ENCODE assay signal across 6 cellular contexts in the genomic region with DNA sequence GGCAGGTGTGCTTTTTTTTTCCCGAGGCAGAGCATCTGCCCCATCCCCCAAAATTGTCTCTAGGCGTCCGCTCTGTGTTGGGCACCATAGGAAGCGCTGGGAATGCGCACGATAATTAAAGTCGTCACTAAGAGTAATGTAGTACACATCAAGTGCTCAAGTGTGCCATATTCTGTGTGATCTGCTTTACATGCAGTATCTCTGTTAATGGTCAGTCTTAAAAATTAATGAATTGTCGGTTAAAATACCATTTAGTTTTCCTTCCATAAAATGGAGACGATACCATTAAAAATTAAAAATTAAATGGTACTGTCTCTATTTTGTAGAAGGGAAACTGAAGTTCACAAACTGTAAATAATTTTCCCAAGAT. TPM values are rescaled to one million over a fixed set of nuclear protein-coding genes. Genes with fewer than 3 reads are reported as not detected.
DNase-seq lines count a peak whose midpoint lies in the region; ATAC-seq and TF ChIP-seq lines count a peak whose summit lies in the region.

No MANE protein-coding gene starts in this region.

- POLR2A ChIA-PET in WTC11 (lab: Charles Lee): interaction anchor here (0.7 to 1.6 kb wide), 5 partner anchors 15 to 90 kb away, joined by 3 to 11 read pairs (median 3); a partner anchor contains a TSS

- H3K9me3 Mint-ChIP-seq in activated naive CD4-positive, alpha-beta T cell treated with anti-CD3 and anti-CD28 coated beads, Interleukin-2, amount 50 U/mL, for 24 hours: no peaks in the 10 kb centered on the region
- peaks cover 3% of the 10 kb centered on the region; the same call in 1 of the 2 replicates for H3K9me3 Mint-ChIP-seq in WTC11

- peaks cover 13% of the 10 kb centered on the region for H3K36me3 Mint-ChIP-seq in activated naive CD4-positive, alpha-beta T cell treated with anti-CD3 and anti-CD28 coated beads, Interleukin-2, amount 50 U/mL, for 24 hours
- H3K36me3 Mint-ChIP-seq in WTC11: peaks cover 19% of the 10 kb centered on the region

- peaks cover 76% of the 10 kb centered on the region for H3K4me1 Mint-ChIP-seq in activated naive CD4-positive, alpha-beta T cell treated with anti-CD3 and anti-CD28 coated beads, Interleukin-2, amount 50 U/mL, for 24 hours
- peaks cover 19% of the 10 kb centered on the region for H3K4me1 Mint-ChIP-seq in WTC11

- no peaks in the 10 kb centered on the region for H3K27me3 Mint-ChIP-seq in activated naive CD4-positive, alpha-beta T cell treated with anti-CD3 and anti-CD28 coated beads, Interleukin-2, amount 50 U/mL, for 24 hours
- peaks cover 3% of the 10 kb centered on the region for H3K27me3 Mint-ChIP-seq in WTC11 (ENCODE audit: low read depth)

- no peak for TF ChIP-seq CTCF in WTC11 (IDR thresholded peaks at IDR 0.05)
- TF ChIP-seq CTCF in lower leg skin (IDR thresholded peaks at IDR 0.05): no peak

- peak overlapping the region; percentile 100 for H3K27ac Mint-ChIP-seq in activated naive CD4-positive, alpha-beta T cell treated with anti-CD3 and anti-CD28 coated beads, Interleukin-2, amount 50 U/mL, for 24 hours
- peak overlapping the region; percentile 97 for H3K27ac Mint-ChIP-seq in WTC11

- H3K4me3 ChIP-seq in lower leg skin (ENCODE audit: low read depth, poor library complexity, severe bottlenecking): peak overlapping the region; percentile 56

- no peak for TF ChIP-seq POLR2A in lower leg skin (IDR thresholded peaks at IDR 0.05)

- CTCF ChIA-PET in WTC11 (lab: Charles Lee): interaction anchor here (1.2 to 1.5 kb wide), 3 partner anchors 49 to 302 kb away, joined by 3 to 5 read pairs (median 4); a partner anchor contains a TSS

- intact Hi-C loops in lower leg skin (cut with DNase I; ENCODE audit: low total_unique reads): no loop called here

- DNase-seq in activated naive CD4-positive, alpha-beta T cell treated with Interleukin-2 at 50 U/mL for 16 hours: no peak
- DNase-seq in WTC11 (ENCODE audit: low spot score) (no peak), lower leg skin (ENCODE audit: low spot score in 2 of 2) (no peak), A172 (ENCODE audit: low spot score) (no peak)

- WGBS in lower leg skin, 2 donors: 11 to 12% methylated on average over 9 of the region's 9 CpGs

- H3K4me3 Mint-ChIP-seq in activated naive CD4-positive, alpha-beta T cell treated with anti-CD3 and anti-CD28 coated beads, Interleukin-2, amount 50 U/mL, for 24 hours: peak overlapping the region; percentile 100
- H3K4me3 Mint-ChIP-seq in WTC11: peak overlapping the region; percentile 98

- ATAC-seq in WTC11 (peak; percentile 28), GM21515 (IDR thresholded peaks at IDR 0.05; ENCODE audit: unreplicated experiment) (no peak)

TF ChIP-seq in WTC11, 78 proteins besides CTCF, POLR2A, EP300 and RAD21:
- TF ChIP-seq NR2C2 (CRISPR knock-in tag; IDR thresholded peaks at IDR 0.05): no peak
- TF ChIP-seq, protein P1, sequence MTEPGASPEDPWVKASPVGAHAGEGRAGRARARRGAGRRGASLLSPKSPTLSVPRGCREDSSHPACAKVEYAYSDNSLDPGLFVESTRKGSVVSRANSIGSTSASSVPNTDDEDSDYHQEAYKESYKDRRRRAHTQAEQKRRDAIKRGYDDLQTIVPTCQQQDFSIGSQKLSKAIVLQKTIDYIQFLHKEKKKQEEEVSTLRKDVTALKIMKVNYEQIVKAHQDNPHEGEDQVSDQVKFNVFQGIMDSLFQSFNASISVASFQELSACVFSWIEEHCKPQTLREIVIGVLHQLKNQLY (CRISPR knock-in tag; IDR thresholded peaks at IDR 0.05): no peak
- TF ChIP-seq, protein P2, sequence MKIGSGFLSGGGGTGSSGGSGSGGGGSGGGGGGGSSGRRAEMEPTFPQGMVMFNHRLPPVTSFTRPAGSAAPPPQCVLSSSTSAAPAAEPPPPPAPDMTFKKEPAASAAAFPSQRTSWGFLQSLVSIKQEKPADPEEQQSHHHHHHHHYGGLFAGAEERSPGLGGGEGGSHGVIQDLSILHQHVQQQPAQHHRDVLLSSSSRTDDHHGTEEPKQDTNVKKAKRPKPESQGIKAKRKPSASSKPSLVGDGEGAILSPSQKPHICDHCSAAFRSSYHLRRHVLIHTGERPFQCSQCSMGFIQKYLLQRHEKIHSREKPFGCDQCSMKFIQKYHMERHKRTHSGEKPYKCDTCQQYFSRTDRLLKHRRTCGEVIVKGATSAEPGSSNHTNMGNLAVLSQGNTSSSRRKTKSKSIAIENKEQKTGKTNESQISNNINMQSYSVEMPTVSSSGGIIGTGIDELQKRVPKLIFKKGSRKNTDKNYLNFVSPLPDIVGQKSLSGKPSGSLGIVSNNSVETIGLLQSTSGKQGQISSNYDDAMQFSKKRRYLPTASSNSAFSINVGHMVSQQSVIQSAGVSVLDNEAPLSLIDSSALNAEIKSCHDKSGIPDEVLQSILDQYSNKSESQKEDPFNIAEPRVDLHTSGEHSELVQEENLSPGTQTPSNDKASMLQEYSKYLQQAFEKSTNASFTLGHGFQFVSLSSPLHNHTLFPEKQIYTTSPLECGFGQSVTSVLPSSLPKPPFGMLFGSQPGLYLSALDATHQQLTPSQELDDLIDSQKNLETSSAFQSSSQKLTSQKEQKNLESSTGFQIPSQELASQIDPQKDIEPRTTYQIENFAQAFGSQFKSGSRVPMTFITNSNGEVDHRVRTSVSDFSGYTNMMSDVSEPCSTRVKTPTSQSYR (CRISPR knock-in tag; IDR thresholded peaks at IDR 0.05): no peak
- no peak for TF ChIP-seq SP1 (CRISPR knock-in tag; conservative IDR thresholded peaks at IDR 0.05)
- TF ChIP-seq IRF2 (CRISPR knock-in tag; IDR thresholded peaks at IDR 0.05; ENCODE audit: borderline replicate concordance, low read depth): no peak
- TF ChIP-seq GTF2I (CRISPR knock-in tag; conservative IDR thresholded peaks at IDR 0.05): no peak
- TF ChIP-seq, protein P3, sequence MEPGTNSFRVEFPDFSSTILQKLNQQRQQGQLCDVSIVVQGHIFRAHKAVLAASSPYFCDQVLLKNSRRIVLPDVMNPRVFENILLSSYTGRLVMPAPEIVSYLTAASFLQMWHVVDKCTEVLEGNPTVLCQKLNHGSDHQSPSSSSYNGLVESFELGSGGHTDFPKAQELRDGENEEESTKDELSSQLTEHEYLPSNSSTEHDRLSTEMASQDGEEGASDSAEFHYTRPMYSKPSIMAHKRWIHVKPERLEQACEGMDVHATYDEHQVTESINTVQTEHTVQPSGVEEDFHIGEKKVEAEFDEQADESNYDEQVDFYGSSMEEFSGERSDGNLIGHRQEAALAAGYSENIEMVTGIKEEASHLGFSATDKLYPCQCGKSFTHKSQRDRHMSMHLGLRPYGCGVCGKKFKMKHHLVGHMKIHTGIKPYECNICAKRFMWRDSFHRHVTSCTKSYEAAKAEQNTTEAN (CRISPR knock-in tag; IDR thresholded peaks at IDR 0.05): no peak
- TF ChIP-seq FOXP1 (CRISPR knock-in tag; IDR thresholded peaks at IDR 0.05; ENCODE audit: borderline replicate concordance): no peak
- TF ChIP-seq, protein P4, sequence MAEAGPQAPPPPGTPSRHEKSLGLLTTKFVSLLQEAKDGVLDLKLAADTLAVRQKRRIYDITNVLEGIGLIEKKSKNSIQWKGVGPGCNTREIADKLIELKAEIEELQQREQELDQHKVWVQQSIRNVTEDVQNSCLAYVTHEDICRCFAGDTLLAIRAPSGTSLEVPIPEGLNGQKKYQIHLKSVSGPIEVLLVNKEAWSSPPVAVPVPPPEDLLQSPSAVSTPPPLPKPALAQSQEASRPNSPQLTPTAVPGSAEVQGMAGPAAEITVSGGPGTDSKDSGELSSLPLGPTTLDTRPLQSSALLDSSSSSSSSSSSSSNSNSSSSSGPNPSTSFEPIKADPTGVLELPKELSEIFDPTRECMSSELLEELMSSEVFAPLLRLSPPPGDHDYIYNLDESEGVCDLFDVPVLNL (CRISPR knock-in tag; IDR thresholded peaks at IDR 0.05; ENCODE audit: borderline replicate concordance, low read depth): no peak
- TF ChIP-seq KAT7 (CRISPR knock-in tag; IDR thresholded peaks at IDR 0.05; ENCODE audit: borderline replicate concordance): no peak
- TF ChIP-seq SMAD4 (CRISPR knock-in tag; IDR thresholded peaks at IDR 0.05): no peak
- TF ChIP-seq, protein P5, sequence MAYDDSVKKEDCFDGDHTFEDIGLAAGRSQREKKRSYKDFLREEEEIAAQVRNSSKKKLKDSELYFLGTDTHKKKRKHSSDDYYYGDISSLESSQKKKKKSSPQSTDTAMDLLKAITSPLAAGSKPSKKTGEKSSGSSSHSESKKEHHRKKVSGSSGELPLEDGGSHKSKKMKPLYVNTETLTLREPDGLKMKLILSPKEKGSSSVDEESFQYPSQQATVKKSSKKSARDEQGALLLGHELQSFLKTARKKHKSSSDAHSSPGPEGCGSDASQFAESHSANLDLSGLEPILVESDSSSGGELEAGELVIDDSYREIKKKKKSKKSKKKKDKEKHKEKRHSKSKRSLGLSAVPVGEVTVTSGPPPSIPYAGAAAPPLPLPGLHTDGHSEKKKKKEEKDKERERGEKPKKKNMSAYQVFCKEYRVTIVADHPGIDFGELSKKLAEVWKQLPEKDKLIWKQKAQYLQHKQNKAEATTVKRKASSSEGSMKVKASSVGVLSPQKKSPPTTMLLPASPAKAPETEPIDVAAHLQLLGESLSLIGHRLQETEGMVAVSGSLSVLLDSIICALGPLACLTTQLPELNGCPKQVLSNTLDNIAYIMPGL (CRISPR knock-in tag; IDR thresholded peaks at IDR 0.05): no peak
- no peak for TF ChIP-seq TEAD4 (CRISPR knock-in tag; IDR thresholded peaks at IDR 0.05)
- TF ChIP-seq, protein P6, sequence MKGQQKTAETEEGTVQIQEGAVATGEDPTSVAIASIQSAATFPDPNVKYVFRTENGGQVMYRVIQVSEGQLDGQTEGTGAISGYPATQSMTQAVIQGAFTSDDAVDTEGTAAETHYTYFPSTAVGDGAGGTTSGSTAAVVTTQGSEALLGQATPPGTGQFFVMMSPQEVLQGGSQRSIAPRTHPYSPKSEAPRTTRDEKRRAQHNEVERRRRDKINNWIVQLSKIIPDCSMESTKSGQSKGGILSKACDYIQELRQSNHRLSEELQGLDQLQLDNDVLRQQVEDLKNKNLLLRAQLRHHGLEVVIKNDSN (CRISPR knock-in tag; IDR thresholded peaks at IDR 0.05): no peak
- no peak for TF ChIP-seq ZNF423 (CRISPR knock-in tag; IDR thresholded peaks at IDR 0.05)

RNA-seq across cellular contexts. Expression of a gene that starts 0.5 kb away (rescaled TPM):
- total RNA-seq in WTC11 (2021): 329 to 335 TPM (median 333 TPM) in 3 replicates
- total RNA-seq in lower leg skin: 100 to 1,000 TPM in 1 of 4 donors, 10 to 100 TPM in 3; 73.7 to 114 (median 85.1) TPM
- 463 and 619 TPM in 2 replicates for total RNA-seq in A172 (2014; rRNA removed; shearing (Covaris generic))

RNA-seq across cellular contexts. Expression of a gene that starts 49.5 kb away (rescaled TPM):
- total RNA-seq in WTC11 (2021): 19.4 to 20.8 TPM (median 19.4 TPM) in 3 replicates
- 10 to 100 TPM; 21.3 to 25.8 (median 23.4) TPM for total RNA-seq in lower leg skin
- 70.4 and 77.9 TPM in 2 replicates for total RNA-seq in A172 (2014; rRNA removed; shearing (Covaris generic))

RNA-seq across cellular contexts. Expression of a gene that starts 54.8 kb away (rescaled TPM):
- 8.7 to 10.4 TPM (median 9.4 TPM) in 3 replicates for total RNA-seq in WTC11 (2021)
- total RNA-seq in lower leg skin: 10 to 100 TPM in 1 of 4 donors, 1 to 10 TPM in 3; 5.4 to 11.7 (median 8.1) TPM
- 26.8 and 28.6 TPM in 2 replicates for total RNA-seq in A172 (2014; rRNA removed; shearing (Covaris generic))

RNA-seq across cellular contexts. Expression of a gene that starts 56.5 kb away (rescaled TPM):
- total RNA-seq in WTC11 (2021) (0.15 to 0.37 TPM in 2 of 3 replicates, not detected in the other), lower leg skin (10 to 100 TPM in 2 of 4 donors, 1 to 10 TPM in 2; 4.6 to 17.1 (median 8.8) TPM)
- total RNA-seq in A172 (2014; rRNA removed; shearing (Covaris generic)): 19.4 and 21.7 TPM in 2 replicates
